In genomic region chrX:153495362-153495751, GRCh38 we compare ENCODE assay signal across 12 cellular contexts. TPM values are rescaled to one million over a fixed set of nuclear protein-coding genes. Genes with fewer than 3 reads are reported as not detected.
DNase-seq lines count a peak whose midpoint lies in the region; ATAC-seq, FAIRE-seq and TF ChIP-seq lines count a peak whose summit lies in the region.
"Had no signal": no experiment of that assay in that cellular context is flagged by ENCODE, and none has a peak within 500 bp of the region (broad histone marks: within the 10 kb centered on the region; RNA-seq: fewer than 3 reads in every experiment).

No MANE protein-coding gene starts in this region.

- no peak overlapping the region for H3K27ac Mint-ChIP-seq in CD8-positive, alpha-beta memory T cell
- H3K27ac Mint-ChIP-seq: activated CD8-positive, alpha-beta memory T cell treated with anti-CD3 and anti-CD28 coated beads, Interleukin-2, amount 10 ng/mL, durations not matched to agents 7 days and 5 days had no signal

- DNase-seq in ELR (ENCODE audit: low read depth) (peak; percentile 29), K562 (ENCODE audit: extremely low read depth in 1 of 4, low spot score in 3 of 4) (no peak), right atrium auricular region (ENCODE audit: low spot score) (no peak), A172 (ENCODE audit: low spot score) (no peak), NCI-H128 (lab: John Stamatoyannopoulos, UW; ENCODE audit: unreplicated experiment) (no peak)
- no peak for DNase-seq in CD8-positive, alpha-beta memory T cell
- no peak for DNase-seq in stimulated activated CD4-positive, alpha-beta T cell treated with anti-CD3 and anti-CD28 coated beads, Interleukin-12 subunit alpha, Interleukin-12 subunit beta, amount 100 ng/mL, for 4 hours
- DNase-seq: activated CD8-positive, alpha-beta memory T cell treated with anti-CD3 and anti-CD28 coated beads, Interleukin-2, amount 10 ng/mL, durations not matched to agents 7 days and 5 days; GF-D8; NCI-H1105 treated with DMSO at 0.1 percent for 48 hours had no signal

- H3K27me3 ChIP-seq in K562 (ENCODE audit: control insufficient read depth in 2 of 2, insufficient read depth in 2 of 2, low read length in 2 of 2) (peaks cover 2 to 53% of the 10 kb centered on the region in 2 experiments; a peak in 4 of 5 replicates), right atrium auricular region (no peaks in the 10 kb centered on the region), skeletal muscle satellite cell (ENCODE audit: control insufficient read depth, insufficient read depth, low read length) (no peaks in the 10 kb centered on the region)
- no peaks in the 10 kb centered on the region for H3K27me3 ChIP-seq in CD8-positive, alpha-beta memory T cell (ENCODE audit: insufficient read depth, low read length, poor library complexity, severe bottlenecking)

- H3K27ac ChIP-seq in K562 (ENCODE audit: extremely low read depth, low read depth, low read length), result no peak overlapping the region
- H3K27ac ChIP-seq in right atrium auricular region, result peak overlapping the region; percentile 69 to 74
- H3K27ac ChIP-seq in CD8-positive, alpha-beta memory T cell (ENCODE audit: low read depth, low read length), result no peak overlapping the region

- POLR2A ChIA-PET in K562 (lab: Yijun Ruan, JAX), result no interaction called here
- POLR2A ChIA-PET in CD8-positive, alpha-beta memory T cell (lab: Charles Lee), result no interaction called here

- H3K4me3 Mint-ChIP-seq in CD8-positive, alpha-beta memory T cell, result no peak overlapping the region
- H3K4me3 Mint-ChIP-seq: activated CD8-positive, alpha-beta memory T cell treated with anti-CD3 and anti-CD28 coated beads, Interleukin-2, amount 10 ng/mL, durations not matched to agents 7 days and 5 days; central memory CD8-positive, alpha-beta T cell had no signal

- FAIRE-seq in K562 (lab: Jason Lieb, UNC), result no peak

- in situ Hi-C loops in K562 (cut with MboI), result loop anchor here (5.0 kb wide), 1 partner anchor 322 kb away; no protein-coding TSS in a partner anchor

- no peak for ATAC-seq in K562
- ATAC-seq: activated CD8-positive, alpha-beta memory T cell treated with anti-CD3 and anti-CD28 coated beads, Interleukin-2, amount 10 ng/mL, durations not matched to agents 7 days and 5 days had no signal

- no peaks in the 10 kb centered on the region for H3K9me1 ChIP-seq in K562 (ENCODE audit: control insufficient read depth, insufficient read depth, low read length)

- H3K36me3 ChIP-seq in K562 (ENCODE audit: control insufficient read depth, insufficient read depth, low read length) (no peaks in the 10 kb centered on the region), right atrium auricular region (no peaks in the 10 kb centered on the region), skeletal muscle satellite cell (ENCODE audit: insufficient read depth, low read length) (no peaks in the 10 kb centered on the region)
- no peaks in the 10 kb centered on the region for H3K36me3 ChIP-seq in CD8-positive, alpha-beta memory T cell (ENCODE audit: insufficient read depth, low read length)

- H3K4me1 Mint-ChIP-seq in CD8-positive, alpha-beta memory T cell, result peaks cover 0 to 3% (median 0%) of the 10 kb centered on the region in 3 donors
- H3K4me1 Mint-ChIP-seq: activated CD8-positive, alpha-beta memory T cell treated with anti-CD3 and anti-CD28 coated beads, Interleukin-2, amount 10 ng/mL, durations not matched to agents 7 days and 5 days; central memory CD8-positive, alpha-beta T cell had no signal

- CTCF ChIA-PET in K562 (lab: Yijun Ruan, JAX; ENCODE audit: low intra/inter-chr PET ratio), result no interaction called here
- CTCF ChIA-PET in CD8-positive, alpha-beta memory T cell (lab: Charles Lee), result no interaction called here

- WGBS in K562 (ENCODE audit: insufficient coverage, low coverage, missing lambda C conversion rate), result 2% methylated on average over 10 of the region's 17 CpGs

- no peaks in the 10 kb centered on the region for H3K36me3 Mint-ChIP-seq in CD8-positive, alpha-beta memory T cell
- H3K36me3 Mint-ChIP-seq: activated CD8-positive, alpha-beta memory T cell treated with anti-CD3 and anti-CD28 coated beads, Interleukin-2, amount 10 ng/mL, durations not matched to agents 7 days and 5 days had no signal

- H3K4me2 ChIP-seq in K562 (ENCODE audit: insufficient read depth, low read length) (no peak overlapping the region), skeletal muscle satellite cell (ENCODE audit: low read length) (peak overlapping the region; percentile 90)

- no peak for TF ChIP-seq RAD21 in K562 (CRISPR knock-in tag; conservative IDR thresholded peaks at IDR 0.05 in 1 of 2, IDR thresholded peaks at IDR 0.05 in 1 of 2)

- H2AFZ ChIP-seq in K562 (ENCODE audit: low read depth, low read length), result no peak overlapping the region

- H3K4me1 ChIP-seq in K562 (replicated peaks in 1 of 2; ENCODE audit: control insufficient read depth in 2 of 2, insufficient read depth in 2 of 2, low read length in 2 of 2), result peaks cover 0 to 24% of the 10 kb centered on the region in 2 experiments; a peak in 2 of 5 replicates
- peaks cover 0 to 21% of the 10 kb centered on the region in 2 donors for H3K4me1 ChIP-seq in right atrium auricular region
- H3K4me1 ChIP-seq in skeletal muscle satellite cell (ENCODE audit: control insufficient read depth, insufficient read depth, low read length), result peaks cover 13% of the 10 kb centered on the region
- H3K4me1 ChIP-seq in CD8-positive, alpha-beta memory T cell (ENCODE audit: insufficient read depth, low read length), result no peaks in the 10 kb centered on the region

- no peaks in the 10 kb centered on the region for H3K79me2 ChIP-seq in K562 (ENCODE audit: control insufficient read depth, insufficient read depth, low read length)

- TF ChIP-seq CTCF in K562 (IDR thresholded peaks at IDR 0.05 in 2 of 3, conservative IDR thresholded peaks at IDR 0.05 in 1 of 3; ENCODE audit: insufficient read depth in 2 of 3, low read depth in 1 of 3, low read length in 3 of 3) (no peak), right atrium auricular region (IDR thresholded peaks at IDR 0.05) (no peak)

- H4K20me1 ChIP-seq in K562 (replicated peaks; ENCODE audit: control insufficient read depth, insufficient read depth, low read length), result no peaks in the 10 kb centered on the region

- BruUV-seq in K562 (replicated peaks; lab: Mats Ljungman, UMichigan), result no TSS peak

- no peaks in the 10 kb centered on the region for H3K9me3 ChIP-seq in K562 (replicated peaks; ENCODE audit: control insufficient read depth, insufficient read depth, low read depth, low read length)
- H3K9me3 ChIP-seq in right atrium auricular region, result no peaks in the 10 kb centered on the region
- no peaks in the 10 kb centered on the region for H3K9me3 ChIP-seq in skeletal muscle satellite cell (replicated peaks; ENCODE audit: low read length)
- no peaks in the 10 kb centered on the region for H3K9me3 ChIP-seq in CD8-positive, alpha-beta memory T cell (ENCODE audit: low read length)

- TF ChIP-seq POLR2A in K562 (conservative IDR thresholded peaks at IDR 0.05), result no peak

- H3K9me3 Mint-ChIP-seq in CD8-positive, alpha-beta memory T cell, result no peaks in the 10 kb centered on the region
- H3K9me3 Mint-ChIP-seq: central memory CD8-positive, alpha-beta T cell had no signal

- no peak for TF ChIP-seq EP300 in K562 (IDR thresholded peaks at IDR 0.05; ENCODE audit: low read length)

- peaks cover 0 to 7% of the 10 kb centered on the region in 2 donors for H3K27me3 Mint-ChIP-seq in CD8-positive, alpha-beta memory T cell
- H3K27me3 Mint-ChIP-seq: activated CD8-positive, alpha-beta memory T cell treated with anti-CD3 and anti-CD28 coated beads, Interleukin-2, amount 10 ng/mL, durations not matched to agents 7 days and 5 days; central memory CD8-positive, alpha-beta T cell had no signal

- no peak overlapping the region for H3K4me3 ChIP-seq in K562
- H3K4me3 ChIP-seq in right atrium auricular region, result peak overlapping the region; percentile 39 to 47
- H3K4me3 ChIP-seq in skeletal muscle satellite cell (ENCODE audit: low read length), result peak overlapping the region; percentile 68
- H3K4me3 ChIP-seq in CD8-positive, alpha-beta memory T cell (ENCODE audit: low read length), result no peak overlapping the region

- intact Hi-C loops in K562 (cut with micrococcal nuclease), result no loop called here

- H3K9ac ChIP-seq in K562 (ENCODE audit: insufficient read depth in 1 of 2, low read depth in 2 of 2, low read length in 2 of 2) (no peak overlapping the region), skeletal muscle satellite cell (ENCODE audit: low read depth, low read length) (no peak overlapping the region)

RNA-seq across cellular contexts. Expression of gene BGN, which starts 0.6 kb away (rescaled TPM):
- not detected in 2 replicates for total RNA-seq in K562 (2011; cell fraction: chromatin; rRNA removed; ENCODE audit: low replicate concordance)
- not detected in 2 replicates for total RNA-seq in K562 (2011; cell fraction: nucleolus; rRNA removed)
- total RNA-seq in K562 (2011; cell fraction: nucleoplasm; rRNA removed), result not detected in 2 replicates
- total RNA-seq in K562 (2014; rRNA removed) (not detected in 2 replicates), K562 (2014; rRNA removed; fragmentation: Illumina TruSeq; extraction: Trizol) (not detected in 2 replicates), K562 (2015; rRNA removed; fragmentation: Illumina TruSeq; extraction: Trizol) (not detected in 2 replicates), K562 (2021) (0.11 TPM in 2 replicates), right atrium auricular region (100 to 1,000 TPM; 141 to 206 TPM)
- polyA plus RNA-seq in K562 (2011; rRNA removed) (not detected in 2 replicates), K562 (2014; fragmentation: Illumina TruSeq; extraction: Trizol) (not detected in 2 replicates), K562 (2014; fragmentation: Nextera tagmentation; extraction: Ambion mirVana) (not detected), K562 (2014; rRNA removed) (not detected in 2 replicates)
- polyA plus RNA-seq in K562 (2011; cell fraction: cytosol; rRNA removed), result 0.04 and 0.06 TPM in 2 replicates
- not detected in 2 replicates for polyA plus RNA-seq in K562 (2011; cell fraction: nucleus; rRNA removed)
- polyA plus RNA-seq in K562 (2012), result not detected in 2 replicates
- polyA minus RNA-seq in K562 (2011; rRNA and poly(A)+ RNA removed), result not detected in 2 replicates
- polyA minus RNA-seq in K562 (2011; cell fraction: cytosol; rRNA and poly(A)+ RNA removed), result not detected in 2 replicates
- not detected in 2 replicates for polyA minus RNA-seq in K562 (2011; cell fraction: nucleus; rRNA and poly(A)+ RNA removed)
- 11.9 and 24.2 TPM in 2 replicates for total RNA-seq in skeletal muscle satellite cell (2012; rRNA removed)
- not detected for total RNA-seq in CD8-positive, alpha-beta memory T cell
- polyA plus RNA-seq in CD8-positive, alpha-beta memory T cell, result not detected
- total RNA-seq in A172 (2014; rRNA removed; shearing (Covaris generic)), result not detected in 2 replicates
- total RNA-seq: activated CD8-positive, alpha-beta memory T cell treated with anti-CD3 and anti-CD28 coated beads, Interleukin-2, amount 10 ng/mL, durations not matched to agents 7 days and 5 days had no signal

RNA-seq across cellular contexts. Expression of gene ATP2B3, which starts 22.1 kb away (rescaled TPM):
- not detected in 2 replicates for total RNA-seq in K562 (2011; cell fraction: chromatin; rRNA removed; ENCODE audit: low replicate concordance)
- not detected in 2 replicates for total RNA-seq in K562 (2011; cell fraction: nucleolus; rRNA removed)
- total RNA-seq in K562 (2011; cell fraction: nucleoplasm; rRNA removed), result not detected in 2 replicates
- total RNA-seq in K562 (2014; rRNA removed) (not detected in 2 replicates), K562 (2014; rRNA removed; fragmentation: Illumina TruSeq; extraction: Trizol) (not detected in 2 replicates), K562 (2015; rRNA removed; fragmentation: Illumina TruSeq; extraction: Trizol) (not detected in 2 replicates), K562 (2021) (not detected in 2 replicates), right atrium auricular region (not detected)
- polyA plus RNA-seq in K562 (2011; rRNA removed) (0.04 TPM in 1 of 2 replicates, not detected in the other), K562 (2014; fragmentation: Illumina TruSeq; extraction: Trizol) (not detected in 2 replicates), K562 (2014; fragmentation: Nextera tagmentation; extraction: Ambion mirVana) (under 1 TPM in 1 of 2 experiments, not detected in 1; 0.04 TPM), K562 (2014; rRNA removed) (0.04 TPM in 1 of 2 replicates, not detected in the other)
- polyA plus RNA-seq in K562 (2011; cell fraction: cytosol; rRNA removed), result 0.03 and 0.07 TPM in 2 replicates
- polyA plus RNA-seq in K562 (2011; cell fraction: nucleus; rRNA removed), result 0.04 and 0.06 TPM in 2 replicates
- 0.01 and 0.07 TPM in 2 replicates for polyA plus RNA-seq in K562 (2012)
- polyA minus RNA-seq in K562 (2011; rRNA and poly(A)+ RNA removed), result not detected in 2 replicates
- not detected in 2 replicates for polyA minus RNA-seq in K562 (2011; cell fraction: cytosol; rRNA and poly(A)+ RNA removed)
- not detected in 2 replicates for polyA minus RNA-seq in K562 (2011; cell fraction: nucleus; rRNA and poly(A)+ RNA removed)
- total RNA-seq in skeletal muscle satellite cell (2012; rRNA removed), result not detected in 2 replicates
- total RNA-seq in CD8-positive, alpha-beta memory T cell, result not detected
- polyA plus RNA-seq in CD8-positive, alpha-beta memory T cell, result not detected
- not detected in 2 replicates for total RNA-seq in A172 (2014; rRNA removed; shearing (Covaris generic))
- total RNA-seq: activated CD8-positive, alpha-beta memory T cell treated with anti-CD3 and anti-CD28 coated beads, Interleukin-2, amount 10 ng/mL, durations not matched to agents 7 days and 5 days had no signal

RNA-seq across cellular contexts. Expression of gene HAUS7, which starts 25.0 kb away (rescaled TPM):
- total RNA-seq in K562 (2011; cell fraction: chromatin; rRNA removed; ENCODE audit: low replicate concordance), result 44.0 and 101 TPM in 2 replicates
- 58.2 and 63.4 TPM in 2 replicates for total RNA-seq in K562 (2011; cell fraction: nucleolus; rRNA removed)
- total RNA-seq in K562 (2011; cell fraction: nucleoplasm; rRNA removed), result 58.6 and 62.3 TPM in 2 replicates
- total RNA-seq in K562 (2014; rRNA removed) (64.7 and 64.8 TPM in 2 replicates), K562 (2014; rRNA removed; fragmentation: Illumina TruSeq; extraction: Trizol) (38.5 and 48.6 TPM in 2 replicates), K562 (2015; rRNA removed; fragmentation: Illumina TruSeq; extraction: Trizol) (48.8 and 51.0 TPM in 2 replicates), K562 (2021) (94.0 and 94.9 TPM in 2 replicates), right atrium auricular region (10 to 100 TPM; 10.5 to 15.9 TPM)
- polyA plus RNA-seq in K562 (2011; rRNA removed) (38.0 and 44.3 TPM in 2 replicates), K562 (2014; fragmentation: Illumina TruSeq; extraction: Trizol) (49.7 and 56.9 TPM in 2 replicates), K562 (2014; fragmentation: Nextera tagmentation; extraction: Ambion mirVana) (10 to 100 TPM in 1 of 2 experiments, 1 to 10 TPM in 1; 10.0 to 26.1 TPM), K562 (2014; rRNA removed) (70.4 and 75.6 TPM in 2 replicates)
- polyA plus RNA-seq in K562 (2011; cell fraction: cytosol; rRNA removed), result 72.4 and 100 TPM in 2 replicates
- polyA plus RNA-seq in K562 (2011; cell fraction: nucleus; rRNA removed), result 177 and 204 TPM in 2 replicates
- 58.0 and 101 TPM in 2 replicates for polyA plus RNA-seq in K562 (2012)
- 31.5 and 39.4 TPM in 2 replicates for polyA minus RNA-seq in K562 (2011; rRNA and poly(A)+ RNA removed)
- 32.0 and 34.9 TPM in 2 replicates for polyA minus RNA-seq in K562 (2011; cell fraction: cytosol; rRNA and poly(A)+ RNA removed)
- 41.2 and 50.9 TPM in 2 replicates for polyA minus RNA-seq in K562 (2011; cell fraction: nucleus; rRNA and poly(A)+ RNA removed)
- total RNA-seq in skeletal muscle satellite cell (2012; rRNA removed), result 18.8 and 22.9 TPM in 2 replicates
- 10 to 100 TPM; 70.2 to 73.8 TPM for total RNA-seq in CD8-positive, alpha-beta memory T cell
- 29.9 TPM for polyA plus RNA-seq in CD8-positive, alpha-beta memory T cell
- 55.7 and 62.6 TPM in 2 replicates for total RNA-seq in A172 (2014; rRNA removed; shearing (Covaris generic))

RNA-seq across cellular contexts. Expression of gene TREX2, which starts 49.5 kb away (rescaled TPM):
- total RNA-seq in K562 (2011; cell fraction: chromatin; rRNA removed; ENCODE audit: low replicate concordance), result 1.8 and 5.1 TPM in 2 replicates
- total RNA-seq in K562 (2011; cell fraction: nucleolus; rRNA removed), result 8.7 and 11.6 TPM in 2 replicates
- 1.1 and 2.8 TPM in 2 replicates for total RNA-seq in K562 (2011; cell fraction: nucleoplasm; rRNA removed)
- total RNA-seq in K562 (2014; rRNA removed) (1.5 and 3.0 TPM in 2 replicates), K562 (2014; rRNA removed; fragmentation: Illumina TruSeq; extraction: Trizol) (0.11 and 0.13 TPM in 2 replicates), K562 (2015; rRNA removed; fragmentation: Illumina TruSeq; extraction: Trizol) (0.33 and 0.49 TPM in 2 replicates), K562 (2021) (0.51 and 0.82 TPM in 2 replicates), right atrium auricular region (under 1 TPM in 1 of 2 donors, not detected in 1; 0.94 TPM)
- polyA plus RNA-seq in K562 (2011; rRNA removed) (0.07 and 0.22 TPM in 2 replicates), K562 (2014; fragmentation: Illumina TruSeq; extraction: Trizol) (0.10 and 0.21 TPM in 2 replicates), K562 (2014; fragmentation: Nextera tagmentation; extraction: Ambion mirVana) (not detected), K562 (2014; rRNA removed) (0.70 and 0.82 TPM in 2 replicates)
- polyA plus RNA-seq in K562 (2011; cell fraction: cytosol; rRNA removed), result 0.21 and 1.0 TPM in 2 replicates
- polyA plus RNA-seq in K562 (2011; cell fraction: nucleus; rRNA removed), result 1.9 and 3.9 TPM in 2 replicates
- 0.30 and 0.60 TPM in 2 replicates for polyA plus RNA-seq in K562 (2012)
- polyA minus RNA-seq in K562 (2011; rRNA and poly(A)+ RNA removed), result 0.11 TPM in 1 of 2 replicates, not detected in the other
- 1.4 TPM in 1 of 2 replicates, not detected in the other for polyA minus RNA-seq in K562 (2011; cell fraction: cytosol; rRNA and poly(A)+ RNA removed)
- polyA minus RNA-seq in K562 (2011; cell fraction: nucleus; rRNA and poly(A)+ RNA removed), result 2.6 and 5.4 TPM in 2 replicates
- 2.2 and 3.8 TPM in 2 replicates for total RNA-seq in skeletal muscle satellite cell (2012; rRNA removed)
- total RNA-seq in CD8-positive, alpha-beta memory T cell, result 1 to 10 TPM; 1.9 to 2.3 TPM
- 0.77 TPM for polyA plus RNA-seq in CD8-positive, alpha-beta memory T cell
- 0.62 and 9.5 TPM in 2 replicates for total RNA-seq in A172 (2014; rRNA removed; shearing (Covaris generic))

Comparison
In these comparisons a context has a peak if more than half of its experiments do, and no peak if none do; other contexts are left out.
1. H3K27ac ChIP-seq: peak in right atrium auricular region (2 of 2); none in K562 (single experiment) and CD8-positive, alpha-beta memory T cell (single experiment).
2. H3K4me3 ChIP-seq: peak in right atrium auricular region (2 of 2) and skeletal muscle satellite cell (single experiment); none in K562 (single experiment) and CD8-positive, alpha-beta memory T cell (single experiment).
3. RNA of gene BGN, which starts 0.6 kb away (total RNA-seq): 141 to 206 TPM in right atrium auricular region; 0.11 TPM in K562, not detected in CD8-positive, alpha-beta memory T cell and not detected in A172; every median in the first group is over 100 times any median in the second.